In the genomic region with DNA sequence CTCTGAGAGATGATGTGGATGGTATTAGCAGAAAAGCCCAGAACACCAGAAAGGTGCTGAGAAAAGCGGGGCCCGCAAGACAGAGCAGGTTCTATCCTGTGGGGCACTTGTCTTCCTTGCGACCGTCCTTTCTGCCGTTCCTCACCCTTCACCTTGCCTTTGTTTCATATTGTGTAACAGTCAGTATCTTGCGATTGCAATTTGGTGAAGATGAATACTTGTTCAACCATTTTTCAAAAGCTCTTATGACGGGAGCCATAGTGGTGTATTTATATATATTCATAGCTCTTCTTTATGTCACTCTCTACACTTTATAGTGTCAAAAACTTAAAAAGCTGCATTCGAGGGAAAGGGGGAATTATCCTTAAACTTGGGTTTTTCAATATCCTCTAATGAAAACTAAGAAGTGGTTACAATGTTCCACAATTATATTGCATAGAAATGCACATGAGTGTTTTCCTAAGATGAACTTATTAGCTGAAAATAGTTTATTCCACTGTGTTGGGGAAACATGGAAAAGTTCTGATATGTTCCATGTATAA, we compare ENCODE assay signal across 8 cellular contexts. TPM values are rescaled to one million over a fixed set of nuclear protein-coding genes. Genes with fewer than 3 reads are reported as not detected.
DNase-seq lines count a peak whose midpoint lies in the region; ATAC-seq and TF ChIP-seq lines count a peak whose summit lies in the region.

No MANE protein-coding gene starts in this region.

- CTCF ChIA-PET in naive thymus-derived CD4-positive, alpha-beta T cell (lab: Charles Lee): no interaction called here

- no peak for TF ChIP-seq POLR2A in GM18505 (IDR thresholded peaks at IDR 0.05; ENCODE audit: borderline replicate concordance, extremely low read depth, insufficient read depth, insufficient read length)

- POLR2A ChIA-PET in naive thymus-derived CD4-positive, alpha-beta T cell (lab: Charles Lee): no interaction called here

- ATAC-seq in Right ventricle myocardium inferior (peak; percentile 17), GM18505 (IDR thresholded peaks at IDR 0.05; ENCODE audit: unreplicated experiment) (no peak), HG03139 (IDR thresholded peaks at IDR 0.05; ENCODE audit: unreplicated experiment) (no peak)
- ATAC-seq in naive thymus-derived CD4-positive, alpha-beta T cell: peak; percentile 35

- no peaks in the 10 kb centered on the region for H3K36me3 ChIP-seq in effector memory CD4-positive, alpha-beta T cell (ENCODE audit: control insufficient read depth, insufficient read depth, low read length)
- H3K36me3 ChIP-seq in naive thymus-derived CD4-positive, alpha-beta T cell (ENCODE audit: control insufficient read depth in 2 of 3, insufficient read depth in 3 of 3, low read length in 3 of 3): no peaks in the 10 kb centered on the region

- H3K9me3 Mint-ChIP-seq in naive thymus-derived CD4-positive, alpha-beta T cell: no peaks in the 10 kb centered on the region

- no peaks in the 10 kb centered on the region for H3K9me3 ChIP-seq in effector memory CD4-positive, alpha-beta T cell (ENCODE audit: control insufficient read depth, low read length)
- H3K9me3 ChIP-seq in naive thymus-derived CD4-positive, alpha-beta T cell (ENCODE audit: control insufficient read depth in 2 of 3, low read length in 3 of 3): no peaks in the 10 kb centered on the region

- H3K27ac ChIP-seq in effector memory CD4-positive, alpha-beta T cell (ENCODE audit: insufficient read depth, low read length, poor library complexity, severe bottlenecking): no peak overlapping the region
- no peak overlapping the region for H3K27ac ChIP-seq in naive thymus-derived CD4-positive, alpha-beta T cell (ENCODE audit: low read depth, low read length)

- H3K27me3 Mint-ChIP-seq in naive thymus-derived CD4-positive, alpha-beta T cell: peaks cover 40 to 76% (median 66%) of the 10 kb centered on the region in 5 donors

- H3K4me1 ChIP-seq in effector memory CD4-positive, alpha-beta T cell (ENCODE audit: control insufficient read depth, insufficient read depth, low read length, poor library complexity, severe bottlenecking): peaks cover 9% of the 10 kb centered on the region
- peaks cover 3 to 7% of the 10 kb centered on the region in 2 donors for H3K4me1 ChIP-seq in naive thymus-derived CD4-positive, alpha-beta T cell (ENCODE audit: control insufficient read depth in 2 of 2, insufficient read depth in 2 of 2, low read length in 2 of 2)

- H3K4me3 ChIP-seq in effector memory CD4-positive, alpha-beta T cell (ENCODE audit: insufficient read depth, low read depth, low read length, poor library complexity, severe bottlenecking): peak overlapping the region; percentile 37
- peak overlapping the region; percentile 58 for H3K4me3 ChIP-seq in naive thymus-derived CD4-positive, alpha-beta T cell (ENCODE audit: low read length)

- peak overlapping the region; percentile 58 to 93 (median 76) for H3K4me3 Mint-ChIP-seq in naive thymus-derived CD4-positive, alpha-beta T cell

- H3K36me3 Mint-ChIP-seq in naive thymus-derived CD4-positive, alpha-beta T cell: no peaks in the 10 kb centered on the region

- peaks cover 11 to 17% (median 16%) of the 10 kb centered on the region in 7 donors for H3K4me1 Mint-ChIP-seq in naive thymus-derived CD4-positive, alpha-beta T cell

- no peaks in the 10 kb centered on the region for H3K27me3 ChIP-seq in effector memory CD4-positive, alpha-beta T cell (replicated peaks; ENCODE audit: control insufficient read depth, insufficient read depth, low read length, poor library complexity, severe bottlenecking)
- H3K27me3 ChIP-seq in naive thymus-derived CD4-positive, alpha-beta T cell (ENCODE audit: control insufficient read depth in 2 of 2, insufficient read depth in 2 of 2, low read length in 2 of 2): peaks cover 5 to 8% of the 10 kb centered on the region in 2 donors

- H3K27ac Mint-ChIP-seq in naive thymus-derived CD4-positive, alpha-beta T cell: no peak overlapping the region

- DNase-seq in Right ventricle myocardium inferior (ENCODE audit: missing footprints) (no peak), cardiac septum (ENCODE audit: low spot score) (no peak), NCI-H2227 (lab: John Stamatoyannopoulos, UW; ENCODE audit: unreplicated experiment) (peak; percentile 30), retina (no peak)
- DNase-seq in effector memory CD4-positive, alpha-beta T cell: no peak
- no peak for DNase-seq in naive thymus-derived CD4-positive, alpha-beta T cell

- intact Hi-C loops in Right ventricle myocardium inferior (cut with DNase I): loop anchor here (10.0 kb wide), 1 partner anchor 191 kb away; a partner anchor contains a TSS
- intact Hi-C loops in cardiac septum (cut with DNase I): loop anchor here (5.0 to 10.0 kb wide), 2 partner anchors 134 to 221 kb away; a partner anchor contains a TSS
- intact Hi-C loops in naive thymus-derived CD4-positive, alpha-beta T cell (cut with micrococcal nuclease): loop anchor here in 1 of 2 donors (1.0 to 2.0 kb wide), 2 partner anchors 9 to 135 kb away; a partner anchor contains a TSS

RNA-seq across cellular contexts. Expression of a gene that starts 0.8 kb away (rescaled TPM):
- total RNA-seq in Right ventricle myocardium inferior (8.0 TPM), cardiac septum (9.0 TPM)
- total RNA-seq in naive thymus-derived CD4-positive, alpha-beta T cell: 1 to 10 TPM; 6.2 to 9.7 (median 7.8) TPM
- polyA plus RNA-seq in naive thymus-derived CD4-positive, alpha-beta T cell: 10 to 100 TPM; 40.1 to 53.8 TPM

Comparison
In these comparisons a context has a peak if more than half of its experiments do, and no peak if none do; other contexts are left out.
1. ATAC-seq: peak in Right ventricle myocardium inferior (single experiment) and naive thymus-derived CD4-positive, alpha-beta T cell (single experiment); none in GM18505 (single experiment) and HG03139 (single experiment).